ENCODE assay signal across 1 cellular context in genomic region chr1:156601122-156601830, GRCh38.
TF ChIP-seq lines count a peak whose summit lies in the region.

TSS of gene GPATCH4 (minus strand) at chr1:156601479.

TF ChIP-seq in HepG2, 621 proteins besides CTCF, POLR2A, EP300 and RAD21 (continued from another document and continues in another):
- TF ChIP-seq ZBTB37 (CRISPR knock-in tag; IDR thresholded peaks at IDR 0.05) (peak; percentile 87), ZSCAN20 (CRISPR knock-in tag; IDR thresholded peaks at IDR 0.05; ENCODE audit: borderline replicate concordance) (no peak), TP53 (CRISPR knock-in tag; conservative IDR thresholded peaks at IDR 0.05) (no peak), ZNF180 (CRISPR knock-in tag; IDR thresholded peaks at IDR 0.05; ENCODE audit: borderline replicate concordance, low read depth) (peak; percentile 35; the same call in 1 of the 2 replicates), HNRNPLL (IDR thresholded peaks at IDR 0.05; ENCODE audit: low read depth, low read length, poor library complexity, severe bottlenecking) (no peak), HNF4A (CRISPR knock-in tag; IDR thresholded peaks at IDR 0.05) (no peak), KMT2B (CRISPR knock-in tag; IDR thresholded peaks at IDR 0.05) (peak; percentile 83), ZNF260 (CRISPR knock-in tag; IDR thresholded peaks at IDR 0.05; ENCODE audit: borderline replicate concordance, low read depth) (no peak), KLF11 (CRISPR knock-in tag; IDR thresholded peaks at IDR 0.05) (0 out of 2 replicates have a peak, but pooled peaks have one; percentile 39), MTERF4 (CRISPR knock-in tag; IDR thresholded peaks at IDR 0.05) (no peak), CSRNP2 (CRISPR knock-in tag; conservative IDR thresholded peaks at IDR 0.05; ENCODE audit: low read depth) (no peak), ELF3 (CRISPR knock-in tag; IDR thresholded peaks at IDR 0.05) (peak; percentile 77; the same call in 1 of the 2 replicates), ERF (CRISPR knock-in tag; IDR thresholded peaks at IDR 0.05) (no peak), ATF7 (IDR thresholded peaks at IDR 0.05) (no peak), ATF7 (CRISPR knock-in tag; IDR thresholded peaks at IDR 0.05) (no peak), ZNF501 (CRISPR knock-in tag; IDR thresholded peaks at IDR 0.05) (peak; percentile 89), AHR (CRISPR knock-in tag; IDR thresholded peaks at IDR 0.05) (peak; percentile 76), MED1 (CRISPR knock-in tag; IDR thresholded peaks at IDR 0.05) (peak; percentile 68; the same call in 1 of the 2 replicates), ZNF724P (CRISPR knock-in tag; IDR thresholded peaks at IDR 0.05; ENCODE audit: borderline replicate concordance) (no peak), U2AF1 (optimal IDR thresholded peaks at IDR 0.05; ENCODE audit: low read depth, low read length) (peak; percentile 81), MED8 (CRISPR knock-in tag; IDR thresholded peaks at IDR 0.05; ENCODE audit: insufficient replicate concordance) (peak; percentile 66), ELF4 (CRISPR knock-in tag; IDR thresholded peaks at IDR 0.05; ENCODE audit: borderline replicate concordance) (no peak), HIC2 (CRISPR knock-in tag; IDR thresholded peaks at IDR 0.05; ENCODE audit: low read depth) (no peak), IKZF4 (CRISPR knock-in tag; IDR thresholded peaks at IDR 0.05; ENCODE audit: borderline replicate concordance, low read depth, not compliant biosample characterization) (peak; percentile 58), CENPT (CRISPR knock-in tag; IDR thresholded peaks at IDR 0.05; ENCODE audit: low read depth) (no peak), ZHX2 (IDR thresholded peaks at IDR 0.05; ENCODE audit: low read depth) (peak; percentile 72), ZHX2 (CRISPR knock-in tag; IDR thresholded peaks at IDR 0.05; ENCODE audit: borderline replicate concordance) (no peak), NFRKB (IDR thresholded peaks at IDR 0.05) (peak; percentile 38; the same call in 1 of the 2 replicates), MTA3 (CRISPR knock-in tag; IDR thresholded peaks at IDR 0.05) (no peak), POLR2G (IDR thresholded peaks at IDR 0.05; ENCODE audit: low read depth, low read length) (peak; percentile 96), NFE2L2 (IDR thresholded peaks at IDR 0.05; ENCODE audit: low read length) (no peak), PAWR (CRISPR knock-in tag; IDR thresholded peaks at IDR 0.05; ENCODE audit: borderline replicate concordance) (no peak; the same call in 1 of the 2 replicates), ZNF441 (CRISPR knock-in tag; IDR thresholded peaks at IDR 0.05; ENCODE audit: borderline replicate concordance) (peak; percentile 32; the same call in 1 of the 2 replicates), CCDC6 (CRISPR knock-in tag; IDR thresholded peaks at IDR 0.05) (peak; percentile 84), HOXA9 (CRISPR knock-in tag; IDR thresholded peaks at IDR 0.05; ENCODE audit: borderline replicate concordance) (no peak; the same call in 1 of the 2 replicates), ZFP1 (CRISPR knock-in tag; IDR thresholded peaks at IDR 0.05) (0 out of 2 replicates have a peak, but pooled peaks have one; percentile 33), ZNF552 (CRISPR knock-in tag; IDR thresholded peaks at IDR 0.05; ENCODE audit: borderline replicate concordance) (no peak), HIVEP1 (CRISPR knock-in tag; IDR thresholded peaks at IDR 0.05) (peak; percentile 70; the same call in 1 of the 2 replicates), CC2D1A (CRISPR knock-in tag; IDR thresholded peaks at IDR 0.05) (no peak), FOXA3 (CRISPR knock-in tag; IDR thresholded peaks at IDR 0.05) (peak; percentile 51), ZBTB44 (CRISPR knock-in tag; IDR thresholded peaks at IDR 0.05) (no peak), ZNF777 (CRISPR knock-in tag; IDR thresholded peaks at IDR 0.05) (peak; percentile 56; the same call in 1 of the 2 replicates), ATF2 (CRISPR knock-in tag; IDR thresholded peaks at IDR 0.05) (peak; percentile 7), PCBP2 (optimal IDR thresholded peaks at IDR 0.05; ENCODE audit: low read depth, low read length, poor library complexity, severe bottlenecking) (no peak), KDM5B (CRISPR knock-in tag; IDR thresholded peaks at IDR 0.05; ENCODE audit: borderline replicate concordance) (peak; percentile 66; the same call in 1 of the 2 replicates)
- TF ChIP-seq, protein P1, sequence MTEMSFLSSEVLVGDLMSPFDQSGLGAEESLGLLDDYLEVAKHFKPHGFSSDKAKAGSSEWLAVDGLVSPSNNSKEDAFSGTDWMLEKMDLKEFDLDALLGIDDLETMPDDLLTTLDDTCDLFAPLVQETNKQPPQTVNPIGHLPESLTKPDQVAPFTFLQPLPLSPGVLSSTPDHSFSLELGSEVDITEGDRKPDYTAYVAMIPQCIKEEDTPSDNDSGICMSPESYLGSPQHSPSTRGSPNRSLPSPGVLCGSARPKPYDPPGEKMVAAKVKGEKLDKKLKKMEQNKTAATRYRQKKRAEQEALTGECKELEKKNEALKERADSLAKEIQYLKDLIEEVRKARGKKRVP (CRISPR knock-in tag; IDR thresholded peaks at IDR 0.05): peak in 1 of 2 experiments; percentile 64; a peak in 1 of 4 replicates
- TF ChIP-seq, protein P2, sequence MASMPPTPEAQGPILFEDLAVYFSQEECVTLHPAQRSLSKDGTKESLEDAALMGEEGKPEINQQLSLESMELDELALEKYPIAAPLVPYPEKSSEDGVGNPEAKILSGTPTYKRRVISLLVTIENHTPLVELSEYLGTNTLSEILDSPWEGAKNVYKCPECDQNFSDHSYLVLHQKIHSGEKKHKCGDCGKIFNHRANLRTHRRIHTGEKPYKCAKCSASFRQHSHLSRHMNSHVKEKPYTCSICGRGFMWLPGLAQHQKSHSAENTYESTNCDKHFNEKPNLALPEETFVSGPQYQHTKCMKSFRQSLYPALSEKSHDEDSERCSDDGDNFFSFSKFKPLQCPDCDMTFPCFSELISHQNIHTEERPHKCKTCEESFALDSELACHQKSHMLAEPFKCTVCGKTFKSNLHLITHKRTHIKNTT (CRISPR knock-in tag; IDR thresholded peaks at IDR 0.05): no peak
- TF ChIP-seq, protein P3, sequence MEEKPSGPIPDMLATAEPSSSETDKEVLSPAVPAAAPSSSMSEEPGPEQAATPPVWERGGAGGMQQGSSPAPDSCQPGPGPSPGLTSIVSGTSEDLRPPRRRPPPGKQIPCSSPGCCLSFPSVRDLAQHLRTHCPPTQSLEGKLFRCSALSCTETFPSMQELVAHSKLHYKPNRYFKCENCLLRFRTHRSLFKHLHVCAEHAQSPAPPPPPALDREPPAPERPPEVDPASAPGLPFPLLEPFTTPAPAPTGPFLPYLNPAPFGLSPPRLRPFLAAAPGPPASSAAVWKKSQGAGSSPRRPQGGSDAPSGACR (CRISPR knock-in tag; IDR thresholded peaks at IDR 0.05): 0 out of 2 replicates have a peak, but pooled peaks have one; percentile 47
